ENCODE assay signal across 8 cellular contexts in genomic region chr1:33055210-33055991, GRCh38. TPM values are rescaled to one million over a fixed set of nuclear protein-coding genes. Genes with fewer than 3 reads are reported as not detected.
A peak's percentile ranks its signal among the peaks of the same experiment; 100 is the strongest.
DNase-seq lines count a peak whose midpoint lies in the region; ATAC-seq, FAIRE-seq and TF ChIP-seq lines count a peak whose summit lies in the region.

No MANE protein-coding gene starts in this region.

- no peaks in the 10 kb centered on the region for H4K20me1 ChIP-seq in neural progenitor cell (ENCODE audit: low read depth)

- no peak overlapping the region for H3K4me2 ChIP-seq in neural progenitor cell

- ATAC-seq in GM19463 (IDR thresholded peaks at IDR 0.05; ENCODE audit: unreplicated experiment) (no peak), GM21717 (IDR thresholded peaks at IDR 0.05; ENCODE audit: unreplicated experiment) (no peak)

- H3K9ac ChIP-seq in neural progenitor cell, result no peak overlapping the region

- H3K4me3 Mint-ChIP-seq in activated T-helper 2 cell treated with anti-CD3 and anti-CD28 coated beads, Interferon-gamma antibody, Interleukin-2, Interleukin-4, amounts not matched to agents 10 μg/mL and 5 μg/mL and 100 μg/mL, durations not matched to agents 14 hours and 24 hours and 36 hours (ENCODE audit: low read depth), result no peak overlapping the region
- peak overlapping the region; percentile 61 for H3K4me3 Mint-ChIP-seq in neural progenitor cell

- TF ChIP-seq CTCF in neural progenitor cell (IDR thresholded peaks at IDR 0.05), result peak; percentile 69

- intact Hi-C loops in activated T-helper 2 cell treated with anti-CD3 and anti-CD28 coated beads, Interferon-gamma antibody, Interleukin-2, Interleukin-4, amounts not matched to agents 10 μg/mL and 5 μg/mL and 100 μg/mL, durations not matched to agents 14 hours and 24 hours and 36 hours (cut with micrococcal nuclease), result loop anchor here (1.0 kb wide), 1 partner anchor 122 kb away; no protein-coding TSS in a partner anchor

- no peaks in the 10 kb centered on the region for H3K36me3 ChIP-seq in neural progenitor cell

- no peaks in the 10 kb centered on the region for H3K9me3 ChIP-seq in neural progenitor cell (ENCODE audit: low read depth)

- H3K79me2 ChIP-seq in neural progenitor cell (ENCODE audit: low read depth), result no peaks in the 10 kb centered on the region

- no peak overlapping the region for H3K4me3 ChIP-seq in neural progenitor cell

- no peaks in the 10 kb centered on the region for H3K36me3 Mint-ChIP-seq in activated T-helper 2 cell treated with anti-CD3 and anti-CD28 coated beads, Interferon-gamma antibody, Interleukin-2, Interleukin-4, amounts not matched to agents 10 μg/mL and 5 μg/mL and 100 μg/mL, durations not matched to agents 14 hours and 24 hours and 36 hours (ENCODE audit: low read depth)
- H3K36me3 Mint-ChIP-seq in neural progenitor cell, result no peaks in the 10 kb centered on the region

- H3K27ac ChIP-seq in neural progenitor cell, result no peak overlapping the region

- H2AFZ ChIP-seq in neural progenitor cell (replicated peaks), result no peak overlapping the region

- no peak overlapping the region for H3K27ac Mint-ChIP-seq in activated T-helper 2 cell treated with anti-CD3 and anti-CD28 coated beads, Interferon-gamma antibody, Interleukin-2, Interleukin-4, amounts not matched to agents 10 μg/mL and 5 μg/mL and 100 μg/mL, durations not matched to agents 14 hours and 24 hours and 36 hours
- H3K27ac Mint-ChIP-seq in neural progenitor cell, result peak overlapping the region; percentile 81

- H3F3A ChIP-seq in neural progenitor cell (ENCODE audit: low read depth), result no peaks in the 10 kb centered on the region

- peak; percentile 54 for DNase-seq in COLO668 (lab: John Stamatoyannopoulos, UW; ENCODE audit: unreplicated experiment)
- DNase-seq in HK-2 (ENCODE audit: unreplicated experiment), result peak; percentile 56
- peak; percentile 69 for DNase-seq in NOMO-1 treated with DMSO at 0.1 percent for 48 hours (lab: John Stamatoyannopoulos, UW; ENCODE audit: unreplicated experiment)
- peak; percentile 17 for DNase-seq in activated T-helper 2 cell treated with anti-CD3 and anti-CD28 coated beads, Interferon-gamma antibody, Interleukin-2, Interleukin-4, amounts not matched to agents 10 μg/mL and 5 μg/mL and 100 μg/mL, durations not matched to agents 14 hours and 24 hours and 36 hours (ENCODE audit: low spot score)
- DNase-seq in frontal cortex (ENCODE audit: low spot score in 2 of 2), result peak; percentile 55 to 70
- peak; percentile 80 for DNase-seq in neural progenitor cell (ENCODE audit: low spot score)

- FAIRE-seq in frontal cortex (lab: Jason Lieb, UNC), result no peak

- no peaks in the 10 kb centered on the region for H3K4me1 ChIP-seq in neural progenitor cell

- no peaks in the 10 kb centered on the region for H3K27me3 ChIP-seq in neural progenitor cell

- peaks cover 4% of the 10 kb centered on the region for H3K27me3 Mint-ChIP-seq in activated T-helper 2 cell treated with anti-CD3 and anti-CD28 coated beads, Interferon-gamma antibody, Interleukin-2, Interleukin-4, amounts not matched to agents 10 μg/mL and 5 μg/mL and 100 μg/mL, durations not matched to agents 14 hours and 24 hours and 36 hours (ENCODE audit: low read depth)
- H3K27me3 Mint-ChIP-seq in neural progenitor cell (ENCODE audit: insufficient read depth, low read depth), result peaks cover 2% of the 10 kb centered on the region

- peaks cover 6% of the 10 kb centered on the region for H3K4me1 Mint-ChIP-seq in activated T-helper 2 cell treated with anti-CD3 and anti-CD28 coated beads, Interferon-gamma antibody, Interleukin-2, Interleukin-4, amounts not matched to agents 10 μg/mL and 5 μg/mL and 100 μg/mL, durations not matched to agents 14 hours and 24 hours and 36 hours (ENCODE audit: low read depth)
- H3K4me1 Mint-ChIP-seq in neural progenitor cell, result no peaks in the 10 kb centered on the region

- H3K9me3 Mint-ChIP-seq in activated T-helper 2 cell treated with anti-CD3 and anti-CD28 coated beads, Interferon-gamma antibody, Interleukin-2, Interleukin-4, amounts not matched to agents 10 μg/mL and 5 μg/mL and 100 μg/mL, durations not matched to agents 14 hours and 24 hours and 36 hours, result peaks cover 8% of the 10 kb centered on the region
- H3K9me3 Mint-ChIP-seq in neural progenitor cell, result peaks cover 17% of the 10 kb centered on the region

RNA-seq across cellular contexts. Expression of gene AK2, which starts 18.7 kb away (rescaled TPM):
- total RNA-seq in activated T-helper 2 cell treated with anti-CD3 and anti-CD28 coated beads, Interferon-gamma antibody, Interleukin-2, Interleukin-4, amounts not matched to agents 10 μg/mL and 5 μg/mL and 100 μg/mL, durations not matched to agents 14 hours and 24 hours and 36 hours, result 349 TPM in 2 replicates
- total RNA-seq in frontal cortex (23.2 TPM), neural progenitor cell (ENCODE audit: low replicate concordance) (85.5 and 128 TPM in 2 replicates)

RNA-seq across cellular contexts. Expression of gene AZIN2, which starts 25.6 kb away (rescaled TPM):
- total RNA-seq in activated T-helper 2 cell treated with anti-CD3 and anti-CD28 coated beads, Interferon-gamma antibody, Interleukin-2, Interleukin-4, amounts not matched to agents 10 μg/mL and 5 μg/mL and 100 μg/mL, durations not matched to agents 14 hours and 24 hours and 36 hours, result 2.4 and 2.9 TPM in 2 replicates
- total RNA-seq in frontal cortex (11.8 TPM), neural progenitor cell (ENCODE audit: low replicate concordance) (1.3 and 5.8 TPM in 2 replicates)

Comparison
In these comparisons a context has a peak if more than half of its experiments do, and no peak if none do; other contexts are left out.
1. DNase-seq: peak in every context shown above with its lines; median percentile 80 in neural progenitor cell; 69 in NOMO-1 treated with DMSO at 0.1 percent for 48 hours; 62 in frontal cortex; 56 in HK-2; 54 in COLO668; 17 in activated T-helper 2 cell treated with anti-CD3 and anti-CD28 coated beads, Interferon-gamma antibody, Interleukin-2, Interleukin-4, amounts not matched to agents 10 μg/mL and 5 μg/mL and 100 μg/mL, durations not matched to agents 14 hours and 24 hours and 36 hours.